Comparison of ENCODE assay signal across 7 cellular contexts in the genomic region with DNA sequence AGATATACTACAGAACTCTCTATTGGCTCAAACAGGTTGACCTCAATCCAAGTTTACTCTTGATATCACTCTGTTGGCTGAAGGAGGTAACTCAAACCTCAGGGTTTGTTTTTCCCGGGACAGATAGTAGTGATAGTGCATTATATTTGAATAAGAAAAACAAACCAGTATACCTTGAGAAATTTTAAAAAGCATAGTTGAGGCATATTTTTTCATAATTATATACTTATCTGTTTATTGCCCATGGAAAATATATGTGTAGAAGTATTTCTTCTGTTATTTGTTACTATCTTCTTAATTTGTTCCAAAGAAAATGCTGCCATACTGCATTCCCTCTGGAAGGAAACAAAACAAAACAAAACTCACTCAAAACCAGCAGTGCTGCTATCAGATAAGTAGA.
DNase-seq lines count a peak whose midpoint lies in the region; ATAC-seq, FAIRE-seq and TF ChIP-seq lines count a peak whose summit lies in the region.
"Not testable (repeated sequence)": the region's sequence is repeated elsewhere in the genome, so short reads cannot be mapped to it uniquely, and the experiment has no call there.

No MANE protein-coding gene starts in this region.

- SMC1A ChIA-PET in GM12878 (lab: Charles Lee; ENCODE audit: uncharacterized antibody, unreplicated experiment) = not testable (repeated sequence)

- not testable (repeated sequence) for H3K9ac ChIP-seq in GM12878 (ENCODE audit: control insufficient read depth, insufficient read depth, low read length); kidney (ENCODE audit: low read length in 2 of 2)

- not testable (repeated sequence) for DNase-seq in RCC 7860 (ENCODE audit: low spot score); GM12878 (ENCODE audit: low read depth, low spot score); chondrocyte (ENCODE audit: low spot score); kidney; pancreas; progenitor cell of endocrine pancreas (ENCODE audit: low spot score, unreplicated experiment)

- not testable (repeated sequence) for H3K9me3 ChIP-seq in GM12878 (replicated peaks; ENCODE audit: control insufficient read depth, insufficient read depth, low read length); kidney (ENCODE audit: control insufficient read depth in 1 of 2, low read length in 2 of 2); pancreas

- ATAC-seq in GM12878, pancreas: not testable (repeated sequence)

- FAIRE-seq in RCC 7860 (lab: Jason Lieb, UNC) = peak; percentile 78
- FAIRE-seq in GM12878 (lab: Jason Lieb, UNC) = not testable (repeated sequence)
- peak; percentile 27 for FAIRE-seq in kidney (lab: Jason Lieb, UNC)
- FAIRE-seq in pancreas (lab: Jason Lieb, UNC) = peak; percentile 93

- not testable (repeated sequence) for H3K4me1 ChIP-seq in GM12878 (ENCODE audit: control insufficient read depth, insufficient read depth, low read length); kidney (ENCODE audit: control insufficient read depth in 1 of 2, insufficient read depth in 1 of 2, low read depth in 1 of 2, low read length in 2 of 2); pancreas

- RAD21 ChIA-PET in GM12878 (lab: Charles Lee; ENCODE audit: unreplicated experiment) = not testable (repeated sequence)

- not testable (repeated sequence) for H3K4me3 ChIP-seq in GM12878; kidney (ENCODE audit: low read length in 2 of 2); pancreas

- 96% methylated on average over 1 of the region's 1 CpG for WGBS in GM12878 (ENCODE audit: insufficient coverage, insufficient replicate concordance, low lambda C conversion rate, missing lambda C conversion rate)
- 8 to 12% methylated on average over 1 of the region's 1 CpG for WGBS in pancreas, 2 donors

- not testable (repeated sequence) for TF ChIP-seq CTCF in 22Rv1 (IDR thresholded peaks at IDR 0.05); GM12878 (IDR thresholded peaks at IDR 0.05 in 2 of 3, conservative IDR thresholded peaks at IDR 0.05 in 1 of 3; ENCODE audit: control insufficient read depth in 2 of 3, extremely low read depth in 1 of 3, insufficient read depth in 1 of 3, low read depth in 3 of 3, low read length in 3 of 3); chondrocyte (IDR thresholded peaks at IDR 0.05); kidney (IDR thresholded peaks at IDR 0.05; ENCODE audit: borderline replicate concordance, extremely low read depth, insufficient read depth); pancreas (IDR thresholded peaks at IDR 0.05); progenitor cell of endocrine pancreas (IDR thresholded peaks at IDR 0.05; ENCODE audit: unreplicated experiment)

- H3K4me2 ChIP-seq in GM12878 (ENCODE audit: control insufficient read depth, insufficient read depth) = not testable (repeated sequence)

- not testable (repeated sequence) for TF ChIP-seq POLR2A in GM12878 (IDR thresholded peaks at IDR 0.05; ENCODE audit: low read depth, low read length)

- TF ChIP-seq RAD21 in GM12878 (IDR thresholded peaks at IDR 0.05; ENCODE audit: insufficient read depth, low read depth, low read length) = not testable (repeated sequence)

- H3K27me3 ChIP-seq in GM12878 (replicated peaks in 1 of 2; ENCODE audit: control insufficient read depth in 2 of 2, insufficient read depth in 2 of 2, low read length in 1 of 2); pancreas: not testable (repeated sequence)

- not testable (repeated sequence) for H3K36me3 ChIP-seq in GM12878 (ENCODE audit: control insufficient read depth in 2 of 2, insufficient read depth in 2 of 2, low read length in 1 of 2); pancreas
- H3K36me3 ChIP-seq in kidney (ENCODE audit: control insufficient read depth in 1 of 2, insufficient read depth in 2 of 2, low read length in 2 of 2) = peaks cover 0 to 11% of the 10 kb centered on the region in 2 donors

- H2AFZ ChIP-seq in GM12878 (ENCODE audit: control insufficient read depth, low read depth, low read length) = not testable (repeated sequence)

- intact Hi-C loops in GM12878 (cut with micrococcal nuclease; ENCODE audit: unreplicated experiment); kidney (cut with DNase I); pancreas (cut with DNase I): not testable (repeated sequence)

- H3K27ac Mint-ChIP-seq in chondrocyte (ENCODE audit: unreplicated experiment) (peak overlapping the region; percentile 1), progenitor cell of endocrine pancreas (peak overlapping the region; percentile 87)

- not testable (repeated sequence) for H4K20me1 ChIP-seq in GM12878 (ENCODE audit: control insufficient read depth, insufficient read depth)

- not testable (repeated sequence) for H3K79me2 ChIP-seq in GM12878 (ENCODE audit: control insufficient read depth, insufficient read depth, low read length)

- peaks cover 22% of the 10 kb centered on the region for H3K4me1 Mint-ChIP-seq in chondrocyte (ENCODE audit: low read depth)
- peaks cover 34% of the 10 kb centered on the region for H3K4me1 Mint-ChIP-seq in progenitor cell of endocrine pancreas (ENCODE audit: low read depth)

- not testable (repeated sequence) for H3K9me3 Mint-ChIP-seq in chondrocyte (ENCODE audit: low read depth); progenitor cell of endocrine pancreas (ENCODE audit: low read depth)

- H3K36me3 Mint-ChIP-seq in chondrocyte (ENCODE audit: low read depth); progenitor cell of endocrine pancreas (ENCODE audit: insufficient read depth): not testable (repeated sequence)

- CTCF ChIA-PET in GM12878 (lab: Yijun Ruan, JAX) = interaction anchor here (1.0 kb wide), 1 partner anchor 86 kb away, joined by 3 read pairs; the partner anchor contains the start of gene MINDY2

- not testable (repeated sequence) for H3K27me3 Mint-ChIP-seq in chondrocyte (ENCODE audit: low read depth); progenitor cell of endocrine pancreas

- TSS peak; percentile 38 for BruUV-seq in GM12878 (replicated peaks; lab: Mats Ljungman, UMichigan)

- not testable (repeated sequence) for TF ChIP-seq EP300 in GM12878 (IDR thresholded peaks at IDR 0.05; ENCODE audit: borderline replicate concordance in 1 of 2, control insufficient read depth in 1 of 2, low read depth in 2 of 2, low read length in 2 of 2)

- H3K4me3 Mint-ChIP-seq in chondrocyte (ENCODE audit: unreplicated experiment); progenitor cell of endocrine pancreas (ENCODE audit: low read depth): not testable (repeated sequence)

- in situ Hi-C loops in GM12878 (cut with MboI) = not testable (repeated sequence)

- POLR2A ChIA-PET in GM12878 (lab: Charles Lee) = not testable (repeated sequence)

- peak overlapping the region; percentile 33; the same call in 1 of the 2 replicates for H3K27ac ChIP-seq in 22Rv1
- not testable (repeated sequence) for H3K27ac ChIP-seq in GM12878 (ENCODE audit: control insufficient read depth, insufficient read depth); kidney (ENCODE audit: low read depth in 2 of 2, low read length in 2 of 2); pancreas
